In genomic region chr5:154199263-154199662, GRCh38 we compare ENCODE assay signal across 1 cellular context.
A peak's percentile ranks its signal among the peaks of the same experiment; 100 is the strongest.
TF ChIP-seq lines count a peak whose summit lies in the region.

No MANE protein-coding gene starts in this region.

TF ChIP-seq in HepG2, 621 proteins besides CTCF, POLR2A, EP300 and RAD21 (continued from another document):
- TF ChIP-seq ZNF646 (CRISPR knock-in tag; IDR thresholded peaks at IDR 0.05) (0 out of 2 replicates have a peak, but pooled peaks have one; percentile 18), ZBTB46 (CRISPR knock-in tag; IDR thresholded peaks at IDR 0.05; ENCODE audit: borderline replicate concordance) (no peak), MIXL1 (CRISPR knock-in tag; IDR thresholded peaks at IDR 0.05) (no peak), SNAI1 (CRISPR knock-in tag; IDR thresholded peaks at IDR 0.05; ENCODE audit: borderline replicate concordance) (no peak)
